Comparison of ENCODE assay signal across 9 cellular contexts in the genomic region with DNA sequence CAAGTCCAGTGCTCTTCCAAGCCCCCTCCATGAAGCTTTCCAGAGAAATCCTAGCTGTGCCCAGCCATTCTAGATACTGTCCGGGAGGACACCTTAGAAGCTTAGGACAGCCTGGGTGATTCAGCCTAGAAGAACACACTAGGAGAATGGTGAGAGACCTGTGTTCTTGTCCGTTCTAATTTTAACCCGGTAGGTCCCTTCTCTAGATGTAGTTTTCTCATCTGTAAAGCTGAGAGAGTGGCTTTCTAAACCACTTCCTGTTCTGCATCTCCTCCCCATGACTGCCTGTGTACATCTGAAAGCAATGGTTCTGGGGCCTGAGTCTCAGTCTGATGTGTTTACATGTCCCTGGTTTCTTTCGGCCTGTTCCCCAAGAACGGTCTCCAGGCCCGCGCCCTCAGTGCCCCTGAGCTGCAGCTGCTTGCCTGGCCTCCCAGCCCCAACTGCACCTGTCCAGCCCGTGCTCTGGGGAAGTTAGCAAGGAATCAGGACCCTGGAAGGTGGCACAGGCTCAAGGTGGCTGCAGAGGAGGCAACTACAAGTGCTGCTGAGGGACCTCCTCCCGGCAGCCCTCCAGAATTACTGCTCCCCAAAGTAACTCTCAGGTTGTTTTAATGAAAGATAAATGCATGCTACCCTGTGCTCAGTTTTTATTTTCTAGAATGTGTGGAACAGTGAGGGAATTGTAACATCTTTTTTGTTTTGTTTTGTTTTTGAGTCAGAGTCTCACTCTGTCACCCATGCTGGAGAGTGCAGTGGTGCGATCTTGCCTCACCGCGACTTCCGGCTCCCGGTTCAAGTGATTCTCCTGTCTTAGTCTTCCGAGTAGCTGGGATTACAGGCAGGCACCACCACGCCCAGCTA.
A peak's percentile ranks its signal among the peaks of the same experiment; 100 is the strongest.
DNase-seq lines count a peak whose midpoint lies in the region; ATAC-seq and TF ChIP-seq lines count a peak whose summit lies in the region.
"Had no signal": no experiment of that assay in that cellular context is flagged by ENCODE, and none has a peak within 500 bp of the region (broad histone marks: within the 10 kb centered on the region; RNA-seq: fewer than 3 reads in every experiment).

No MANE protein-coding gene starts in this region.

- CTCF ChIA-PET in activated CD4-positive, alpha-beta T cell treated with anti-CD3 and anti-CD28 coated beads for 36 hours (lab: Charles Lee): interaction anchor here (1.1 to 2.6 kb wide), 7 partner anchors 25 to 189 kb away, joined by 3 to 17 read pairs (median 4); partner anchors contain the start of gene LCLAT1

- H3K23me2 ChIP-seq in H9 (ENCODE audit: insufficient read length, low read depth, low read length, poor library complexity, severe bottlenecking): no peaks in the 10 kb centered on the region

- H3K9ac ChIP-seq in H9 (ENCODE audit: extremely low read depth, insufficient read length, low read length): no peak overlapping the region

- no peak overlapping the region for H3T11ph ChIP-seq in H9 (ENCODE audit: low read length)

- H3K9me3 ChIP-seq in right cardiac atrium (ENCODE audit: control insufficient read depth, low read length): no peaks in the 10 kb centered on the region
- H3K9me3 ChIP-seq in H9 (ENCODE audit: control insufficient read depth, low read depth, low read length): peaks cover 10% of the 10 kb centered on the region

- peaks cover 13% of the 10 kb centered on the region for H3K4me1 ChIP-seq in right cardiac atrium (ENCODE audit: control insufficient read depth, insufficient read depth, low read length)
- H3K4me1 ChIP-seq in H9 (ENCODE audit: insufficient read depth, low read length): peaks cover 5% of the 10 kb centered on the region; the same call in 1 of the 2 replicates

- POLR2A ChIA-PET in activated CD4-positive, alpha-beta T cell treated with anti-CD3 and anti-CD28 coated beads for 36 hours (lab: Charles Lee): interaction anchor here (0.7 to 1.4 kb wide), 4 partner anchors 10 to 105 kb away, joined by 3 to 6 read pairs (median 3); no protein-coding TSS in a partner anchor

- H2BK15ac ChIP-seq in H9 (ENCODE audit: low read depth, low read length): no peak overlapping the region

- no peak overlapping the region for H3K4me3 ChIP-seq in right cardiac atrium (ENCODE audit: low read length)

- H3K27me3 Mint-ChIP-seq in activated CD4-positive, alpha-beta T cell treated with anti-CD3 and anti-CD28 coated beads for 36 hours: no peaks in the 10 kb centered on the region
- H3K27me3 Mint-ChIP-seq in memory B cell (no peaks in the 10 kb centered on the region), H9 (ENCODE audit: low read depth) (peaks cover 3% of the 10 kb centered on the region; the same call in 1 of the 2 replicates), endothelial cell (ENCODE audit: unreplicated experiment) (peaks cover 2% of the 10 kb centered on the region)

- no peaks in the 10 kb centered on the region for H3K27me3 ChIP-seq in right cardiac atrium (ENCODE audit: control insufficient read depth, insufficient read depth)
- H3K27me3 ChIP-seq in H9 (ENCODE audit: insufficient read depth, low read length): no peaks in the 10 kb centered on the region

- H3K36me3 Mint-ChIP-seq in activated CD4-positive, alpha-beta T cell treated with anti-CD3 and anti-CD28 coated beads for 36 hours (ENCODE audit: low read depth): peaks cover 16% of the 10 kb centered on the region
- H3K36me3 Mint-ChIP-seq in memory B cell (peaks cover 6% of the 10 kb centered on the region), H9 (ENCODE audit: insufficient read depth in 1 of 3, low read depth in 3 of 3) (peaks cover 6 to 9% (median 7%) of the 10 kb centered on the region in 3 experiments; a peak in 6 of 7 replicates), endothelial cell (ENCODE audit: low read depth, unreplicated experiment) (no peaks in the 10 kb centered on the region)

- H3K23ac ChIP-seq in H9 (ENCODE audit: insufficient read length, low read depth, low read length): no peak overlapping the region

- H3K79me2 ChIP-seq in H9 (ENCODE audit: insufficient read depth, low read length): no peaks in the 10 kb centered on the region

- ATAC-seq in right cardiac atrium (no peak), HG03175 (IDR thresholded peaks at IDR 0.05; ENCODE audit: unreplicated experiment) (peak; percentile 92), memory B cell (ENCODE audit: low read depth) (peak; percentile 91)
- ATAC-seq in activated CD4-positive, alpha-beta T cell treated with anti-CD3 and anti-CD28 coated beads for 36 hours: peak; percentile 77

- no peak overlapping the region for H4K5ac ChIP-seq in H9 (ENCODE audit: insufficient read length, low read depth, low read length)

- intact Hi-C loops in right cardiac atrium (cut with DNase I): loop anchor here in 1 of 4 donors (10.0 kb wide), 1 partner anchor 368 kb away; no protein-coding TSS in a partner anchor
- intact Hi-C loops in cardiac septum (cut with DNase I): loop anchor here (5.0 kb wide), 1 partner anchor 370 kb away; no protein-coding TSS in a partner anchor
- intact Hi-C loops in activated CD4-positive, alpha-beta T cell treated with anti-CD3 and anti-CD28 coated beads for 36 hours (cut with DNase I, micrococcal nuclease): loop anchor here (1.0 to 5.0 kb wide), 12 partner anchors 30 to 190 kb away; partner anchors contain the start of genes LCLAT1 (in 2 of the 2), LBH (in 1 of the 2) and YPEL5 (in 1 of the 2)

- H3K18ac ChIP-seq in H9 (ENCODE audit: insufficient read length, low read depth, low read length): no peak overlapping the region

- H2AFZ ChIP-seq in H9 (ENCODE audit: low read length): no peak overlapping the region

- no peak overlapping the region for H3K56ac ChIP-seq in H9 (ENCODE audit: insufficient read length, low read depth, low read length)

- no peak overlapping the region for H3K14ac ChIP-seq in H9 (ENCODE audit: insufficient read depth, low read length)

- no peak overlapping the region for H3K4me2 ChIP-seq in H9 (ENCODE audit: insufficient read depth, insufficient read length, low read length)

- no peak for TF ChIP-seq CTCF in H9 (conservative IDR thresholded peaks at IDR 0.05)
- TF ChIP-seq CTCF in endothelial cell (IDR thresholded peaks at IDR 0.05; ENCODE audit: unreplicated experiment): no peak

- H3K4me3 Mint-ChIP-seq in activated CD4-positive, alpha-beta T cell treated with anti-CD3 and anti-CD28 coated beads for 36 hours: peak overlapping the region; percentile 56
- H3K4me3 Mint-ChIP-seq in memory B cell (peak overlapping the region; percentile 83), H9 (no peak overlapping the region), endothelial cell (ENCODE audit: unreplicated experiment) (no peak overlapping the region)

- WGBS in right cardiac atrium: 86% methylated on average over 16 of the region's 16 CpGs
- WGBS in H9 (ENCODE audit: extremely low coverage, insufficient read length, low lambda C conversion rate): no CpG with 5 or more reads among the region's 16 CpGs

- no peak overlapping the region for H4K8ac ChIP-seq in H9 (replicated peaks; ENCODE audit: insufficient read length, low read depth, low read length)

- H2AK5ac ChIP-seq in H9 (ENCODE audit: insufficient read length, low read length): no peak overlapping the region

- no peak overlapping the region for H2BK5ac ChIP-seq in H9 (ENCODE audit: insufficient read length, low read length)

- H2BK12ac ChIP-seq in H9 (ENCODE audit: insufficient read length, low read depth, low read length): no peak overlapping the region

- no peaks in the 10 kb centered on the region for H4K20me1 ChIP-seq in H9 (ENCODE audit: control insufficient read depth, insufficient read depth, insufficient read length)

- H3K9me3 Mint-ChIP-seq in activated CD4-positive, alpha-beta T cell treated with anti-CD3 and anti-CD28 coated beads for 36 hours (ENCODE audit: low read depth): peaks cover 9% of the 10 kb centered on the region
- H3K9me3 Mint-ChIP-seq in memory B cell (peaks cover 6% of the 10 kb centered on the region), H9 (peaks cover 8 to 9% of the 10 kb centered on the region in 2 experiments), endothelial cell (ENCODE audit: unreplicated experiment) (no peaks in the 10 kb centered on the region)

- DNase-seq in right cardiac atrium: no peak
- DNase-seq in cardiac septum (ENCODE audit: low spot score): no peak
- DNase-seq in activated CD4-positive, alpha-beta T cell treated with anti-CD3 and anti-CD28 coated beads for 36 hours: peak; percentile 82
- peak; percentile 38 to 40 for DNase-seq in memory B cell (ENCODE audit: low spot score in 2 of 2)
- DNase-seq in T1000 (lab: John Stamatoyannopoulos, UW): no peak
- DNase-seq in H9: no peak
- DNase-seq in endothelial cell (ENCODE audit: low spot score): no peak

- no peak overlapping the region for H2BK20ac ChIP-seq in H9 (ENCODE audit: low read depth, low read length, poor library complexity, severe bottlenecking)

- H3K27ac ChIP-seq in right cardiac atrium (ENCODE audit: low read length): peak overlapping the region; percentile 7
- H3K27ac ChIP-seq in H9 (ENCODE audit: insufficient read length, low read depth, low read length): no peak overlapping the region
- H3K27ac ChIP-seq: C4-2B had no signal

- no peak overlapping the region for H2BK120ac ChIP-seq in H9 (ENCODE audit: low read depth, low read length, poor library complexity, severe bottlenecking)

- no peak overlapping the region for H3K4ac ChIP-seq in H9 (ENCODE audit: low read depth, low read length)

- no peak overlapping the region for H4K91ac ChIP-seq in H9 (ENCODE audit: insufficient read length, low read depth, low read length)

- H3K27ac Mint-ChIP-seq in activated CD4-positive, alpha-beta T cell treated with anti-CD3 and anti-CD28 coated beads for 36 hours: peak overlapping the region; percentile 98
- peak overlapping the region; percentile 93 for H3K27ac Mint-ChIP-seq in memory B cell
- no peak overlapping the region; a peak in 1 of 7 replicates for H3K27ac Mint-ChIP-seq in H9
- H3K27ac Mint-ChIP-seq in endothelial cell (ENCODE audit: unreplicated experiment): no peak overlapping the region

- H3K79me1 ChIP-seq in H9 (ENCODE audit: insufficient read depth, low read depth, low read length, poor library complexity, severe bottlenecking): no peaks in the 10 kb centered on the region

- H3K4me1 Mint-ChIP-seq in activated CD4-positive, alpha-beta T cell treated with anti-CD3 and anti-CD28 coated beads for 36 hours: peaks cover 81% of the 10 kb centered on the region
- H3K4me1 Mint-ChIP-seq in memory B cell (peaks cover 75% of the 10 kb centered on the region), H9 (peaks cover 11 to 12% of the 10 kb centered on the region in 2 experiments), endothelial cell (ENCODE audit: unreplicated experiment) (peaks cover 51% of the 10 kb centered on the region)

Comparison
In these comparisons a context has a peak if more than half of its experiments do, and no peak if none do; other contexts are left out.
1. ATAC-seq: peak in HG03175 (single experiment), activated CD4-positive, alpha-beta T cell treated with anti-CD3 and anti-CD28 coated beads for 36 hours (single experiment) and memory B cell (single experiment); none in right cardiac atrium (0 of 2).
2. DNase-seq: peak in activated CD4-positive, alpha-beta T cell treated with anti-CD3 and anti-CD28 coated beads for 36 hours (single experiment) and memory B cell (2 of 2); none in right cardiac atrium (0 of 3), cardiac septum (single experiment), T1000 (single experiment), H9 (single experiment) and endothelial cell (single experiment).
3. H3K27ac Mint-ChIP-seq: peak in activated CD4-positive, alpha-beta T cell treated with anti-CD3 and anti-CD28 coated beads for 36 hours (single experiment) and memory B cell (single experiment); none in H9 (0 of 3) and endothelial cell (single experiment).
4. H3K4me3 Mint-ChIP-seq: peak in activated CD4-positive, alpha-beta T cell treated with anti-CD3 and anti-CD28 coated beads for 36 hours (single experiment) and memory B cell (single experiment); none in H9 (0 of 2) and endothelial cell (single experiment).